In the genomic region with DNA sequence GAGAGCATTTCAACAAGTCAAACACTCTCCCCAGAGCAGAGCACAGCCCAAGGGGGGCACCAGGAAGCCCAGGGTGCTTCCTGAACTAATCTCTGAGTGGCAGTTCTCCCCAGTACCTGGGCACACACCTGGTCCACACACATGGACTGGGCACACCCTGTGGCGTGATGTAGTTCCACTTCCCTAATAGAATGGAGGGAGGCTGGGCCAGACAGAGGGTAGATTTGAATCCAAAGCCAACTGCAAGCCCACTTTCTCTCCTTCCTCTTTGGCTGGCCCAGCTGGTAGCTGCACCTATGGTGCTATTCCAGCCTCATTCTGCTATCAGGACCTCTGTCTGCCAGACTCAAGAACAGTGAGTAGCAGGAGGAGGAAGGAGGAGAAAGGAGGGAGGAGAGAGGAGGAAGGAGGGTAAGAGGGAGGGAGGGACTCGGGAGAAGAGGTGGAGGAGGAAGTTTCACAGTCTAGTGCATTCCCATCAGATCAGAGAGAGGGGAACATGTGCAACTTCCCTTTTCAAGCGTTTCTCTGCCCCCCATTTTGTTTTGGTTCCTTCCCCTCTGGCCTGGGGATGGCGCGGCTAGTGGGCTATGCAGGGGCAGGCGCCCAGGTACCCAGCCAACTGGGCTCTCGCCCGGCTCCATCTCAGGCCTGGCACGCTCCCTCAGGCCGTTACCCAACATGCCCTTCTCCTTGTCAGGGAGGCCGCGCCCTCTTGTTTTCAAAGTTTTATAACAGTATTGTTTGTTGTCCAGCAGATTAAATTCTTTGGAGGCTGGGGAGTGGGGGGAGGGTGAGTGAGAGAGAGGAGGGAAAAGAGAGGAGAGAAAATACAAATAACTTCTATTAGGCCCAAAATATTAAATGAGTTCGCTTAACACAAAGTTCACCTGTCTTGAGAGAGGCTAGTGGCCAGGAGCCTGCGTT, we compare ENCODE assay signal across 10 cellular contexts. TPM values are rescaled to one million over a fixed set of nuclear protein-coding genes. Genes with fewer than 3 reads are reported as not detected.
DNase-seq lines count a peak whose midpoint lies in the region; ATAC-seq and TF ChIP-seq lines count a peak whose summit lies in the region.
"Had no signal": no experiment of that assay in that cellular context is flagged by ENCODE, and none has a peak within 500 bp of the region (broad histone marks: within the 10 kb centered on the region; RNA-seq: fewer than 3 reads in every experiment).

No MANE protein-coding gene starts in this region.

- CTCF ChIA-PET in activated naive CD4-positive, alpha-beta T cell treated with anti-CD3 and anti-CD28 coated beads for 36 hours (lab: Charles Lee) = interaction anchor here (1.7 kb wide), 1 partner anchor 10 kb away, joined by 13 read pairs; no protein-coding TSS in a partner anchor

- peaks cover 23% of the 10 kb centered on the region for H3F3A ChIP-seq in GM23248 (ENCODE audit: insufficient read depth)

- WGBS in GM23248 (ENCODE audit: low coverage in 1 of 2, low lambda C conversion rate in 2 of 2, missing lambda C conversion rate in 2 of 2), 2 experiments = 88 to 89% methylated on average over 14 of the region's 14 CpGs

- H3K27me3 ChIP-seq in left lung (no peaks in the 10 kb centered on the region), upper lobe of right lung (no peaks in the 10 kb centered on the region), GM23248 (replicated peaks; ENCODE audit: insufficient read depth) (no peaks in the 10 kb centered on the region)
- H3K27me3 ChIP-seq: hepatocyte had no signal

- H3K27me3 Mint-ChIP-seq in activated naive CD4-positive, alpha-beta T cell treated with anti-CD3 and anti-CD28 coated beads for 36 hours (ENCODE audit: low read depth) = no peaks in the 10 kb centered on the region

- H3K36me3 ChIP-seq in left lung = peaks cover 0 to 88% of the 10 kb centered on the region in 2 donors
- peaks cover 98% of the 10 kb centered on the region for H3K36me3 ChIP-seq in upper lobe of right lung
- no peaks in the 10 kb centered on the region for H3K36me3 ChIP-seq in GM23248 (ENCODE audit: low read depth)

- H3K9me3 ChIP-seq in left lung (no peaks in the 10 kb centered on the region), upper lobe of right lung (no peaks in the 10 kb centered on the region), GM23248 (ENCODE audit: low read depth) (no peaks in the 10 kb centered on the region)

- peak overlapping the region; percentile 44 for H3K27ac Mint-ChIP-seq in activated naive CD4-positive, alpha-beta T cell treated with anti-CD3 and anti-CD28 coated beads for 36 hours

- H3K27ac ChIP-seq in left lung (peak overlapping the region; percentile 28 to 87), upper lobe of right lung (peak overlapping the region; percentile 61), GM23248 (no peak overlapping the region)
- H3K27ac ChIP-seq: hepatocyte, KMS-11 had no signal

- ATAC-seq in left lung (peak; percentile 48), upper lobe of right lung (peak; percentile 68), GM21526 (IDR thresholded peaks at IDR 0.05; ENCODE audit: low FRiP score, unreplicated experiment) (no peak)

- H4K20me1 ChIP-seq in GM23248 (ENCODE audit: insufficient read depth) = no peaks in the 10 kb centered on the region

- peaks cover 29% of the 10 kb centered on the region for H3K36me3 Mint-ChIP-seq in activated naive CD4-positive, alpha-beta T cell treated with anti-CD3 and anti-CD28 coated beads for 36 hours (ENCODE audit: low read depth)

- no peak for DNase-seq in activated naive CD4-positive, alpha-beta T cell treated with anti-CD3 and anti-CD28 coated beads for 36 hours
- DNase-seq in activated naive CD4-positive, alpha-beta T cell treated with anti-CD3 and anti-CD28 coated beads, Interleukin-2, amount 50 U/mL, for 16 hours = no peak
- peak; percentile 38 for DNase-seq in amniotic epithelial cell (ENCODE audit: low read depth)
- peak in 1 of 2 donors; percentile 85 for DNase-seq in left lung
- no peak for DNase-seq in upper lobe of right lung
- no peak for DNase-seq in GM23248
- no peak for DNase-seq in stimulated activated naive CD4-positive, alpha-beta T cell treated with Interleukin-2 at 50 U/mL for 16 hours (lab: John Stamatoyannopoulos, UW)

- TF ChIP-seq CTCF in left lung (IDR thresholded peaks at IDR 0.05) = no peak
- TF ChIP-seq CTCF in upper lobe of right lung (IDR thresholded peaks at IDR 0.05) = no peak

- peaks cover 39 to 89% of the 10 kb centered on the region in 2 donors for H3K4me1 ChIP-seq in left lung
- peaks cover 99% of the 10 kb centered on the region for H3K4me1 ChIP-seq in upper lobe of right lung
- peaks cover 36% of the 10 kb centered on the region for H3K4me1 ChIP-seq in GM23248 (ENCODE audit: insufficient read depth)

- intact Hi-C loops in activated naive CD4-positive, alpha-beta T cell treated with anti-CD3 and anti-CD28 coated beads for 36 hours (cut with micrococcal nuclease) = no loop called here
- intact Hi-C loops in left lung (cut with DNase I) = no loop called here
- intact Hi-C loops in upper lobe of right lung (cut with DNase I) = no loop called here

- H2AFZ ChIP-seq in GM23248 = no peak overlapping the region
- H2AFZ ChIP-seq: hepatocyte had no signal

- H3K9me3 Mint-ChIP-seq in activated naive CD4-positive, alpha-beta T cell treated with anti-CD3 and anti-CD28 coated beads for 36 hours = no peaks in the 10 kb centered on the region

- in situ Hi-C loops in GM23248 (cut with MboI) = no loop called here

- no peak overlapping the region for H3K9ac ChIP-seq in GM23248
- H3K9ac ChIP-seq: KMS-11 had no signal

- no peaks in the 10 kb centered on the region for H3K9me2 ChIP-seq in GM23248 (ENCODE audit: insufficient read depth)

- H3K4me1 Mint-ChIP-seq in activated naive CD4-positive, alpha-beta T cell treated with anti-CD3 and anti-CD28 coated beads for 36 hours (ENCODE audit: low read depth) = peaks cover 56% of the 10 kb centered on the region

- no peak overlapping the region for H3K4me2 ChIP-seq in GM23248 (ENCODE audit: unreplicated experiment)
- H3K4me2 ChIP-seq: hepatocyte, KMS-11 had no signal

- no peaks in the 10 kb centered on the region for H3K79me2 ChIP-seq in GM23248 (ENCODE audit: insufficient read depth)
- H3K79me2 ChIP-seq: hepatocyte had no signal

- H3K4me3 ChIP-seq in left lung = no peak overlapping the region
- H3K4me3 ChIP-seq in upper lobe of right lung = no peak overlapping the region
- no peak overlapping the region for H3K4me3 ChIP-seq in GM23248
- H3K4me3 ChIP-seq: hepatocyte had no signal

- no peak overlapping the region for H3K4me3 Mint-ChIP-seq in activated naive CD4-positive, alpha-beta T cell treated with anti-CD3 and anti-CD28 coated beads for 36 hours

RNA-seq across cellular contexts. Expression of a gene that starts 55.8 kb away (rescaled TPM):
- total RNA-seq in activated naive CD4-positive, alpha-beta T cell treated with anti-CD3 and anti-CD28 coated beads for 36 hours = 10 to 100 TPM; 91.0 to 93.4 TPM
- total RNA-seq in left lung = 100 to 1,000 TPM; 307 to 342 TPM
- 335 TPM for total RNA-seq in upper lobe of right lung
- 49.2 and 54.3 TPM in 2 replicates for total RNA-seq in GM23248 (2014; rRNA removed; shearing (Covaris generic))
- 110 and 117 TPM in 2 replicates for polyA plus RNA-seq in GM23248 (2016; fragmentation: Nextera tagmentation; extraction: Ambion mirVana)
